16 cellular contexts compared by ENCODE assay signal in the genomic region with DNA sequence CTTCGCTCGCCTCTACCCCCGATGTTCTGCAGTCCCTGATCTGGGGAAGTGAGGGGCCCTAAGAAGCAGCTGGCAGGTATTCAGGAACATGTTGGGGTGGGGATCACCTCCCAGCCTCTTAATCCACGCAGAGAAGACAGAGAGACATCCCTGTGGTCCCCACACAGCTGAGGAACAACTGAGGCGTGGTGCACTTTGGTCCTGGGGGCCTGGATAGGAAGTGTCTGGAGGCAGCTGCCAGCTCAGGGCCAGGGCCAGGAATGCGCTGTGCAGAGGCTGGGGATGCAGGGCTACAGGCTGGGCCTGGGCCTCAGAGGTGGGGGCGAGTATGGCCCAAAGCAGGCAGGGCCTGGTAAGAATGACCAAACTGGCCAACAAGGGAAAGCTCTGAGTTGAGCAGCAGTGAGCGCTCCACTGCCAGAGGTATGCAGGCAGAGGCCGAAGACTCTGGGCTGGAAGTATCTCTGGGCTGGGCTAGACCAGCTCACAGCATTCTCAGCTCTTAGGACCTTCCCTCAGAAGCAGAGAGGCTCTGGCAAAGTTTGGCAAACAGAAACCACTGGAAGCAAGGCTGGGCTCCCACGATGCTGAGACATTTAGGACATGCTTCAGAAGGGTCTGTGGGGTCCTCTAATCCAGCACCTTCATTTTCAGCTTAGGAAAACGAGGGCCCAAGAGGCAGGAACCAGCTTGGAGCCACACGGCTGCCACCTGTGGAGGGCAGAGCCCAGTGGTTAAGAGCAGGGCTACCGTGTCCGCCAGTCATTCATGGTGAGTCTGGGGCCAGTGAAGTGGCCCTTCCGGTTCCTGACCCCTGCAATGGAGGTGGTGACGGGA.
"Had no signal": no experiment of that assay in that cellular context is flagged by ENCODE, and none has a peak within 500 bp of the region (broad histone marks: within the 10 kb centered on the region; RNA-seq: fewer than 3 reads in every experiment).

No MANE protein-coding gene starts in this region.

- H3K27me3 ChIP-seq: adrenal gland, hepatocyte, pancreas, stomach, vagina had no signal

- H3K9me3 ChIP-seq: adrenal gland, pancreas, stomach, thoracic aorta, vagina had no signal

- H3K4me3 ChIP-seq: adrenal gland, hepatocyte, lung, pancreas, stomach, thoracic aorta, vagina had no signal

- FAIRE-seq: pancreas had no signal

- H3K9me3 Mint-ChIP-seq: activated naive CD4-positive, alpha-beta T cell treated with anti-CD3 and anti-CD28 coated beads for 36 hours; activated T-cell treated with anti-CD3 and anti-CD28 coated beads, Interleukin-2, amount 50 U/mL, for 72 hours; naive thymus-derived CD8-positive, alpha-beta T cell had no signal

- H3K79me2 ChIP-seq: hepatocyte had no signal

- DNase-seq: activated CD4-positive, alpha-beta T cell treated with anti-CD3 and anti-CD28 coated beads for 1 hour; activated CD4-positive, alpha-beta T cell treated with anti-CD3 and anti-CD28 coated beads, Interleukin-2, amount 50 U/mL, for 48 hours; activated naive CD4-positive, alpha-beta T cell treated with anti-CD3 and anti-CD28 coated beads for 36 hours; activated T-cell treated with anti-CD3 and anti-CD28 coated beads, Interleukin-2, amount 50 U/mL, for 72 hours; central memory CD4-positive, alpha-beta T cell; naive thymus-derived CD8-positive, alpha-beta T cell; stimulated activated CD4-positive, alpha-beta T cell treated with anti-CD3 and anti-CD28 coated beads, Interleukin-4, amount 100 ng/mL, for 1 hour; stimulated activated CD8-positive, alpha-beta memory T cell treated with anti-CD3 and anti-CD28 coated beads, Interleukin-4, amount 100 ng/mL, for 48 hours; stomach; T1000 had no signal

- H3K27me3 Mint-ChIP-seq: naive thymus-derived CD8-positive, alpha-beta T cell had no signal

- H3K27ac Mint-ChIP-seq: activated naive CD4-positive, alpha-beta T cell treated with anti-CD3 and anti-CD28 coated beads for 36 hours; activated T-cell treated with anti-CD3 and anti-CD28 coated beads, Interleukin-2, amount 50 U/mL, for 72 hours had no signal

- H3K36me3 ChIP-seq: thoracic aorta had no signal

- H3K4me1 ChIP-seq: adrenal gland, pancreas, stomach, vagina had no signal

- H3K4me3 Mint-ChIP-seq: activated naive CD4-positive, alpha-beta T cell treated with anti-CD3 and anti-CD28 coated beads for 36 hours; activated T-cell treated with anti-CD3 and anti-CD28 coated beads, Interleukin-2, amount 50 U/mL, for 72 hours; naive thymus-derived CD8-positive, alpha-beta T cell had no signal

- H3K4me2 ChIP-seq: hepatocyte had no signal

- H3K4me1 Mint-ChIP-seq: naive thymus-derived CD8-positive, alpha-beta T cell had no signal

- H3K27ac ChIP-seq: adrenal gland, hepatocyte, pancreas, stomach, thoracic aorta, vagina had no signal

- H2AFZ ChIP-seq: hepatocyte had no signal

- ATAC-seq: activated T-cell treated with anti-CD3 and anti-CD28 coated beads, Interleukin-2, amount 50 U/mL, for 72 hours; naive thymus-derived CD8-positive, alpha-beta T cell; pancreas had no signal
